In the genomic region with DNA sequence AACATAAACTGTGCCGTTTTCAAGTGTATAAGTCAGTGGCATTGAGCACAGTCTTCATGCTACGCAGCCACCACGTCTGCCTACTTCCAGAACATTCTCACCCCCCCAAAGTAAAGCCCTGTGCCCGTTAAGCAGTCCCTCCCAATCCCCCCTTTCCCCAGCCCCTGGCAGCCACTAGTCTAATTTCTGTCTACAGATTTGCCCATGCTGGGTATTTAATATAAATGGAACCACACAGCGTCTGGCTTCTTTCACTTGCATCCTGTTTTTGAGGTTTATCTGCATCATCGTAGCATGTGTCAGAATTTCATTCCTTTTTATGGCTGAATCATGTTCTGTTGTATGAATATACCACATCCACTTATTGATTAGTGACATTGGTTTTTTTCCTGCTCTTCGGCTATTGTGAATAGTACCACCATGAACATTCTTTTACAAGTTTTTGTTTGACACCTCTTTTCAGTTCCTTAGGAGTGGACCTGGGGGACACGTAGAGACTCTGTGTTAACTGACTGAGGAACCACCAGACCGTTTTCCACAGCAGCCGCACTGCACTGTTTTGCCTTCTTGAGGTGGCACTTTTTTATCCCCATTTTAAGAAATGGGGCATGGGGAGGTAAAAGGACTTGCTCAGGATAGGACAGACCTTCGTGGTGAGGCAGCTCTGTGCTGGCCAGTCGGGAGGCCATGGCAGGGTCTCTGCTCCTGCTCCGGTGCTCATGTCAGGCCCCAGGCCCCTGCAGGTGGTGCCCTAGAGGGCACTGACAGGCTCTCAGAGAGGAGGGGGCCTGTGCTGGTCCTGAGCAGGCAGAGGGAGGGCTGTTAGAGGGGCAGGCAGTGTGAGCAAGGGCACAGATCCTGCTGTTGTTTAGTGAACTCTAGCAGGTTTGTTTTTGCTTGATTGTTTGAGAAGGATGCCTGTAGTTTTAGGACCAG, we compare ENCODE assay signal across 12 cellular contexts.
A peak's percentile ranks its signal among the peaks of the same experiment; 100 is the strongest.
DNase-seq lines count a peak whose midpoint lies in the region; ATAC-seq and TF ChIP-seq lines count a peak whose summit lies in the region.
"Had no signal": no experiment of that assay in that cellular context is flagged by ENCODE, and none has a peak within 500 bp of the region (broad histone marks: within the 10 kb centered on the region; RNA-seq: fewer than 3 reads in every experiment).

No MANE protein-coding gene starts in this region.

- peaks cover 5 to 31% (median 16%) of the 10 kb centered on the region in 4 donors for H3K4me1 Mint-ChIP-seq in CD4-positive, CD25-positive, alpha-beta regulatory T cell

- H3K4me2 ChIP-seq in PC-3 (ENCODE audit: low read length), result no peak overlapping the region

- CTCF ChIA-PET in PC-3 (lab: Charles Lee), result no interaction called here

- no peaks in the 10 kb centered on the region for H3K9me3 ChIP-seq in CD4-positive, CD25-positive, alpha-beta regulatory T cell (ENCODE audit: control insufficient read depth in 2 of 2, low read length in 2 of 2)
- H3K9me3 ChIP-seq in PC-3 (ENCODE audit: low read length), result no peaks in the 10 kb centered on the region

- no peaks in the 10 kb centered on the region for H3K9me3 Mint-ChIP-seq in CD4-positive, CD25-positive, alpha-beta regulatory T cell
- H3K9me3 Mint-ChIP-seq: dendritic cell treated with granulocyte-macrophage colony-stimulating factor and Interleukin-4, amounts not matched to agents 40 ng/mL and 50 ng/mL, for 4 days had no signal

- H3K27ac Mint-ChIP-seq in CD4-positive, CD25-positive, alpha-beta regulatory T cell, result peak overlapping the region; percentile 22 to 94 (median 90)
- H3K27ac Mint-ChIP-seq: dendritic cell treated with granulocyte-macrophage colony-stimulating factor and Interleukin-4, amounts not matched to agents 40 ng/mL and 50 ng/mL, for 4 days had no signal

- H3K36me3 ChIP-seq in CD4-positive, CD25-positive, alpha-beta regulatory T cell (ENCODE audit: control insufficient read depth, insufficient read depth, low read length), result no peaks in the 10 kb centered on the region
- no peaks in the 10 kb centered on the region for H3K36me3 ChIP-seq in PC-3 (ENCODE audit: low read depth, low read length)

- H3K4me3 Mint-ChIP-seq in CD4-positive, CD25-positive, alpha-beta regulatory T cell, result peak overlapping the region; percentile 3 to 59 (median 32)
- H3K4me3 Mint-ChIP-seq: dendritic cell treated with granulocyte-macrophage colony-stimulating factor and Interleukin-4, amounts not matched to agents 40 ng/mL and 50 ng/mL, for 4 days; neural crest cell had no signal

- peaks cover 3% of the 10 kb centered on the region for H3K36me3 Mint-ChIP-seq in CD4-positive, CD25-positive, alpha-beta regulatory T cell

- H3F3A ChIP-seq in PC-3 (ENCODE audit: low read length, unreplicated experiment), result no peaks in the 10 kb centered on the region

- no peaks in the 10 kb centered on the region for H4K20me1 ChIP-seq in PC-3 (ENCODE audit: low read length)

- no peak overlapping the region for H2AFZ ChIP-seq in PC-3 (ENCODE audit: low read length)

- H3K9me2 ChIP-seq in PC-3 (replicated peaks; ENCODE audit: low read length), result no peaks in the 10 kb centered on the region

- no peaks in the 10 kb centered on the region for H3K27me3 Mint-ChIP-seq in CD4-positive, CD25-positive, alpha-beta regulatory T cell
- H3K27me3 Mint-ChIP-seq: dendritic cell treated with granulocyte-macrophage colony-stimulating factor and Interleukin-4, amounts not matched to agents 40 ng/mL and 50 ng/mL, for 4 days had no signal

- H3K79me2 ChIP-seq in PC-3 (ENCODE audit: low read length), result no peaks in the 10 kb centered on the region

- H3K9ac ChIP-seq in PC-3 (ENCODE audit: low read length), result no peak overlapping the region

- no peak for TF ChIP-seq CTCF in PC-3 (conservative IDR thresholded peaks at IDR 0.05; ENCODE audit: low read depth, low read length)
- no peak for TF ChIP-seq CTCF in fibroblast of the aortic adventitia (IDR thresholded peaks at IDR 0.05; ENCODE audit: insufficient read depth, low read length)

- H3K4me1 ChIP-seq in CD4-positive, CD25-positive, alpha-beta regulatory T cell (ENCODE audit: control insufficient read depth, insufficient read depth, low read length, poor library complexity, severe bottlenecking), result peaks cover 22% of the 10 kb centered on the region
- no peaks in the 10 kb centered on the region for H3K4me1 ChIP-seq in PC-3 (ENCODE audit: insufficient read depth, low read length)

- POLR2A ChIA-PET in PC-3 (lab: Charles Lee; ENCODE audit: unreplicated experiment), result no interaction called here

- H3K27me3 ChIP-seq in CD4-positive, CD25-positive, alpha-beta regulatory T cell (ENCODE audit: control insufficient read depth, insufficient read depth, low read length), result no peaks in the 10 kb centered on the region
- H3K27me3 ChIP-seq in PC-3 (ENCODE audit: low read length), result no peaks in the 10 kb centered on the region

- peak in 2 of 3 donors; percentile 59 to 81 for DNase-seq in CD4-positive, CD25-positive, alpha-beta regulatory T cell
- DNase-seq in PC-3 (peak; percentile 19), fibroblast of the aortic adventitia (ENCODE audit: low read depth) (peak; percentile 28), NCI-H510A (lab: John Stamatoyannopoulos, UW) (no peak), mesenteric fat pad (ENCODE audit: low spot score) (no peak), RKO (ENCODE audit: low spot score) (no peak)
- DNase-seq in activated naive CD4-positive, alpha-beta T cell treated with anti-CD3 and anti-CD28 coated beads, Interleukin-2, amount 50 U/mL, for 16 hours, result peak; percentile 35
- DNase-seq: left ventricle myocardium superior had no signal

- no peak overlapping the region for H3K4me3 ChIP-seq in CD4-positive, CD25-positive, alpha-beta regulatory T cell (ENCODE audit: low read depth, low read length)
- H3K4me3 ChIP-seq in PC-3 (ENCODE audit: low read length) (no peak overlapping the region), fibroblast of the aortic adventitia (ENCODE audit: low read depth, low read length) (no peak overlapping the region)

- peak overlapping the region; percentile 9 for H3K27ac ChIP-seq in CD4-positive, CD25-positive, alpha-beta regulatory T cell (ENCODE audit: insufficient read depth, low read length, poor library complexity, severe bottlenecking)
- no peak overlapping the region for H3K27ac ChIP-seq in PC-3 (ENCODE audit: low read length)
- H3K27ac ChIP-seq: C4-2B had no signal

- intact Hi-C loops in PC-3 (cut with micrococcal nuclease), result no loop called here

- ATAC-seq in CD4-positive, CD25-positive, alpha-beta regulatory T cell (ENCODE audit: low read depth in 2 of 2), result peak; percentile 79 to 86
- ATAC-seq in PC-3 (no peak), HG02763 (IDR thresholded peaks at IDR 0.05; ENCODE audit: unreplicated experiment) (no peak)
- ATAC-seq: left ventricle myocardium superior had no signal

- no TSS peak for BruUV-seq in PC-3 (replicated peaks; lab: Mats Ljungman, UMichigan)

Comparison
In these comparisons a context has a peak if more than half of its experiments do, and no peak if none do; other contexts are left out.
1. ATAC-seq: peak in CD4-positive, CD25-positive, alpha-beta regulatory T cell (2 of 2); none in PC-3 (single experiment) and HG02763 (single experiment).
2. DNase-seq: peak in CD4-positive, CD25-positive, alpha-beta regulatory T cell (2 of 3), PC-3 (single experiment), activated naive CD4-positive, alpha-beta T cell treated with anti-CD3 and anti-CD28 coated beads, Interleukin-2, amount 50 U/mL, for 16 hours (single experiment) and fibroblast of the aortic adventitia (single experiment); none in NCI-H510A (single experiment), mesenteric fat pad (single experiment) and RKO (single experiment).